ENCODE assay signal across 8 cellular contexts in genomic region chr4:156169011-156169410, GRCh38.
DNase-seq lines count a peak whose midpoint lies in the region; ATAC-seq and TF ChIP-seq lines count a peak whose summit lies in the region.

No MANE protein-coding gene starts in this region.

- H3K27ac ChIP-seq in HCT116 (ENCODE audit: low read depth, low read length) (no peak overlapping the region), lung (ENCODE audit: low read depth in 1 of 2, low read length in 1 of 2) (no peak overlapping the region)

- TF ChIP-seq CTCF in HCT116 (IDR thresholded peaks at IDR 0.05 in 2 of 3, conservative IDR thresholded peaks at IDR 0.05 in 1 of 3; ENCODE audit: borderline replicate concordance in 1 of 3, insufficient read depth in 1 of 3, low read depth in 2 of 3, low read length in 2 of 3) = peak; percentile 29 to 57 (median 48); a peak in 5 of 6 replicates
- peak; percentile 68 for TF ChIP-seq CTCF in cardiac fibroblast (IDR thresholded peaks at IDR 0.05; ENCODE audit: low read depth, low read length)
- TF ChIP-seq CTCF in lung (IDR thresholded peaks at IDR 0.05; ENCODE audit: control extremely low read depth, extremely low read depth) = no peak

- H3K4me1 ChIP-seq in HCT116 (ENCODE audit: control insufficient read depth in 1 of 2, insufficient read depth in 2 of 2, low read length in 2 of 2) (no peaks in the 10 kb centered on the region), lung (ENCODE audit: control insufficient read depth in 2 of 2, insufficient read depth in 2 of 2, low read length in 2 of 2) (peaks cover 0 to 3% of the 10 kb centered on the region in 2 donors)

- BruUV-seq in HCT116 (replicated peaks; lab: Mats Ljungman, UMichigan) = no TSS peak

- H3K79me2 ChIP-seq in HCT116 (ENCODE audit: insufficient read depth, low read length) = no peaks in the 10 kb centered on the region

- 54 to 63% methylated on average over 3 of the region's 3 CpGs for WGBS in lung, 2 donors

- no peaks in the 10 kb centered on the region for H4K20me1 ChIP-seq in HCT116 (ENCODE audit: insufficient read depth)

- ATAC-seq in HCT116 = peak; percentile 81
- peak; percentile 81 for ATAC-seq in lung (ENCODE audit: insufficient read depth, low FRiP score)
- no peak for ATAC-seq in HG03439 (IDR thresholded peaks at IDR 0.05; ENCODE audit: unreplicated experiment)

- TF ChIP-seq RAD21 in HCT116 (IDR thresholded peaks at IDR 0.05; ENCODE audit: low read depth) = peak; percentile 70

- H3K27me3 ChIP-seq in HCT116 (ENCODE audit: insufficient read depth, low read length) (no peaks in the 10 kb centered on the region), lung (ENCODE audit: control insufficient read depth, insufficient read depth) (no peaks in the 10 kb centered on the region)

- peak; percentile 67 for DNase-seq in GM03348 (ENCODE audit: low spot score)
- DNase-seq in HCT116 (ENCODE audit: low read depth, low spot score) = peak; percentile 19
- DNase-seq in NCI-H2227 (lab: John Stamatoyannopoulos, UW; ENCODE audit: unreplicated experiment) = peak; percentile 22
- peak; percentile 87 to 88 for DNase-seq in cardiac fibroblast (ENCODE audit: low read depth in 2 of 2)
- peak; percentile 29 for DNase-seq in lung (ENCODE audit: low spot score)
- DNase-seq in UCSD-AML1 (lab: John Stamatoyannopoulos, UW; ENCODE audit: unreplicated experiment) = no peak
- DNase-seq in stimulated activated CD4-positive, alpha-beta T cell treated with anti-CD3 and anti-CD28 coated beads, Interleukin-15, amount 100 ng/mL, for 24 hours = no peak

- H3K9me3 ChIP-seq in HCT116 (ENCODE audit: control insufficient read depth in 1 of 2, insufficient read depth in 1 of 2, low read depth in 1 of 2, low read length in 2 of 2) (no peaks in the 10 kb centered on the region), lung (ENCODE audit: control insufficient read depth in 2 of 2, insufficient read depth in 1 of 2, low read length in 1 of 2) (no peaks in the 10 kb centered on the region)

- H3K9me2 ChIP-seq in HCT116 (ENCODE audit: insufficient read depth) = no peaks in the 10 kb centered on the region

- no peak overlapping the region for H3K9ac ChIP-seq in HCT116 (ENCODE audit: low read length)

- POLR2A ChIA-PET in HCT116 (lab: Charles Lee) = no interaction called here

- intact Hi-C loops in HCT116 (cut with micrococcal nuclease) = loop anchor here (5.0 to 10.0 kb wide), 2 partner anchors 306 to 798 kb away; no protein-coding TSS in a partner anchor

- no peaks in the 10 kb centered on the region for H3K36me3 ChIP-seq in HCT116 (ENCODE audit: control insufficient read depth in 1 of 2, insufficient read depth in 2 of 2, low read length in 2 of 2)
- no peaks in the 10 kb centered on the region for H3K36me3 ChIP-seq in lung (ENCODE audit: control insufficient read depth in 2 of 2, insufficient read depth in 2 of 2, low read length in 2 of 2)

- H3K4me3 ChIP-seq in HCT116 (replicated peaks in 1 of 2; ENCODE audit: low read depth in 1 of 2, low read length in 2 of 2) (no peak overlapping the region), cardiac fibroblast (replicated peaks in 1 of 2; ENCODE audit: low read depth in 2 of 2, low read length in 2 of 2) (no peak overlapping the region), lung (no peak overlapping the region)

- CTCF ChIA-PET in HCT116 (lab: Charles Lee) = interaction anchor here (1.2 to 1.4 kb wide), 3 partner anchors 12 to 876 kb away, joined by 3 to 4 read pairs (median 3); no protein-coding TSS in a partner anchor

- no peak for TF ChIP-seq POLR2A in HCT116 (IDR thresholded peaks at IDR 0.05; ENCODE audit: borderline replicate concordance, extremely low read depth, insufficient read depth, insufficient read length)

- no peak overlapping the region for H2AFZ ChIP-seq in HCT116 (ENCODE audit: low read depth, low read length, poor library complexity, severe bottlenecking)

- RAD21 ChIA-PET in HCT116 (lab: Charles Lee; ENCODE audit: low non-redundant PET in 1 of 2, low total read pairs in 2 of 2, uncharacterized antibody in 2 of 2, unreplicated experiment in 2 of 2) = no interaction called here

- no peak overlapping the region for H3K4me2 ChIP-seq in HCT116 (ENCODE audit: low read length)

TF ChIP-seq in HCT116, 20 proteins besides CTCF, POLR2A, EP300 and RAD21:
- no peak for TF ChIP-seq POLR2AphosphoS5 (IDR thresholded peaks at IDR 0.05; ENCODE audit: low read depth, low read length)
- no peak for TF ChIP-seq MAX (IDR thresholded peaks at IDR 0.05)
- TF ChIP-seq YY1 (IDR thresholded peaks at IDR 0.05; ENCODE audit: extremely low read depth, insufficient replicate concordance, low read depth, low read length) = no peak
- TF ChIP-seq FOSL1 (IDR thresholded peaks at IDR 0.05; ENCODE audit: low read depth) = no peak
- TF ChIP-seq CEBPB (IDR thresholded peaks at IDR 0.05; ENCODE audit: low read depth) = no peak
- TF ChIP-seq, protein P1, sequence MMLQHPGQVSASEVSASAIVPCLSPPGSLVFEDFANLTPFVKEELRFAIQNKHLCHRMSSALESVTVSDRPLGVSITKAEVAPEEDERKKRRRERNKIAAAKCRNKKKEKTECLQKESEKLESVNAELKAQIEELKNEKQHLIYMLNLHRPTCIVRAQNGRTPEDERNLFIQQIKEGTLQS (IDR thresholded peaks at IDR 0.05) = no peak
- TF ChIP-seq, protein P2, sequence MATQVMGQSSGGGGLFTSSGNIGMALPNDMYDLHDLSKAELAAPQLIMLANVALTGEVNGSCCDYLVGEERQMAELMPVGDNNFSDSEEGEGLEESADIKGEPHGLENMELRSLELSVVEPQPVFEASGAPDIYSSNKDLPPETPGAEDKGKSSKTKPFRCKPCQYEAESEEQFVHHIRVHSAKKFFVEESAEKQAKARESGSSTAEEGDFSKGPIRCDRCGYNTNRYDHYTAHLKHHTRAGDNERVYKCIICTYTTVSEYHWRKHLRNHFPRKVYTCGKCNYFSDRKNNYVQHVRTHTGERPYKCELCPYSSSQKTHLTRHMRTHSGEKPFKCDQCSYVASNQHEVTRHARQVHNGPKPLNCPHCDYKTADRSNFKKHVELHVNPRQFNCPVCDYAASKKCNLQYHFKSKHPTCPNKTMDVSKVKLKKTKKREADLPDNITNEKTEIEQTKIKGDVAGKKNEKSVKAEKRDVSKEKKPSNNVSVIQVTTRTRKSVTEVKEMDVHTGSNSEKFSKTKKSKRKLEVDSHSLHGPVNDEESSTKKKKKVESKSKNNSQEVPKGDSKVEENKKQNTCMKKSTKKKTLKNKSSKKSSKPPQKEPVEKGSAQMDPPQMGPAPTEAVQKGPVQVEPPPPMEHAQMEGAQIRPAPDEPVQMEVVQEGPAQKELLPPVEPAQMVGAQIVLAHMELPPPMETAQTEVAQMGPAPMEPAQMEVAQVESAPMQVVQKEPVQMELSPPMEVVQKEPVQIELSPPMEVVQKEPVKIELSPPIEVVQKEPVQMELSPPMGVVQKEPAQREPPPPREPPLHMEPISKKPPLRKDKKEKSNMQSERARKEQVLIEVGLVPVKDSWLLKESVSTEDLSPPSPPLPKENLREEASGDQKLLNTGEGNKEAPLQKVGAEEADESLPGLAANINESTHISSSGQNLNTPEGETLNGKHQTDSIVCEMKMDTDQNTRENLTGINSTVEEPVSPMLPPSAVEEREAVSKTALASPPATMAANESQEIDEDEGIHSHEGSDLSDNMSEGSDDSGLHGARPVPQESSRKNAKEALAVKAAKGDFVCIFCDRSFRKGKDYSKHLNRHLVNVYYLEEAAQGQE (IDR thresholded peaks at IDR 0.05; ENCODE audit: low read depth) = no peak
- no peak for TF ChIP-seq EZH2 (IDR thresholded peaks at IDR 0.05)
- TF ChIP-seq ZBTB33 (IDR thresholded peaks at IDR 0.05; ENCODE audit: extremely low read depth, insufficient replicate concordance, low read length) = no peak
- TF ChIP-seq SIN3A (IDR thresholded peaks at IDR 0.05; ENCODE audit: low read depth) = no peak
- no peak for TF ChIP-seq SRF (IDR thresholded peaks at IDR 0.05; ENCODE audit: low read depth)
- TF ChIP-seq EZH2phosphoT487 (IDR thresholded peaks at IDR 0.05; ENCODE audit: borderline replicate concordance) = no peak

Comparison
In these comparisons a context has a peak if more than half of its experiments do, and no peak if none do; other contexts are left out.
1. DNase-seq: peak in GM03348 (single experiment), HCT116 (single experiment), NCI-H2227 (single experiment), cardiac fibroblast (2 of 2) and lung (single experiment); none in UCSD-AML1 (single experiment) and stimulated activated CD4-positive, alpha-beta T cell treated with anti-CD3 and anti-CD28 coated beads, Interleukin-15, amount 100 ng/mL, for 24 hours (single experiment).